In genomic region chr6:17600527-17601388, GRCh38 we compare ENCODE assay signal across 8 cellular contexts. TPM values are rescaled to one million over a fixed set of nuclear protein-coding genes. Genes with fewer than 3 reads are reported as not detected.
DNase-seq lines count a peak whose midpoint lies in the region; ATAC-seq and TF ChIP-seq lines count a peak whose summit lies in the region.

No MANE protein-coding gene starts in this region.

- peaks cover 3 to 4% of the 10 kb centered on the region in 2 donors for H3K4me1 ChIP-seq in lung (ENCODE audit: control insufficient read depth in 2 of 2, insufficient read depth in 2 of 2, low read length in 2 of 2)

- DNase-seq in HFF-Myc (ENCODE audit: extremely low read depth, low read depth) = no peak
- DNase-seq in NAMALWA (ENCODE audit: low spot score) = peak; percentile 69
- peak; percentile 14 to 29 for DNase-seq in activated CD4-positive, alpha-beta T cell treated with anti-CD3 and anti-CD28 coated beads, Interleukin-2, amount 50 U/mL, for 24 hours (ENCODE audit: low read depth in 1 of 2, low spot score in 1 of 2)
- DNase-seq in dorsolateral prefrontal cortex = peak; percentile 33 to 69 (median 42)
- DNase-seq in lung (ENCODE audit: low spot score) = peak; percentile 37
- peak; percentile 17 to 28 for DNase-seq in stimulated activated CD8-positive, alpha-beta memory T cell treated with anti-CD3 and anti-CD28 coated beads, Interleukin-2, amount 100 ng/mL, for 48 hours (ENCODE audit: low read depth in 2 of 2)
- DNase-seq in 8988T = no peak

- intact Hi-C loops in dorsolateral prefrontal cortex (cut with DNase I) = loop anchor here (2.0 to 5.0 kb wide), 2 partner anchors 106 to 552 kb away; partner anchors contain the start of gene NUP153 (in 2 of the 2)

- H3K27ac ChIP-seq in dorsolateral prefrontal cortex = peak overlapping the region; percentile 49 to 98 (median 94)
- H3K27ac ChIP-seq in lung (ENCODE audit: low read depth in 1 of 2, low read length in 1 of 2) = peak overlapping the region; percentile 98 to 99

- no peaks in the 10 kb centered on the region for H3K27me3 ChIP-seq in dorsolateral prefrontal cortex
- H3K27me3 ChIP-seq in lung (ENCODE audit: control insufficient read depth, insufficient read depth) = no peaks in the 10 kb centered on the region

- peak overlapping the region; percentile 79 for H3K4me3 ChIP-seq in HFF-Myc (replicated peaks; ENCODE audit: low read depth, low read length)
- H3K4me3 ChIP-seq in dorsolateral prefrontal cortex = peak overlapping the region; percentile 61 to 100 (median 95)
- peak overlapping the region; percentile 95 for H3K4me3 ChIP-seq in lung

- H3K9me3 ChIP-seq in lung (ENCODE audit: control insufficient read depth in 2 of 2, insufficient read depth in 1 of 2, low read length in 1 of 2) = no peaks in the 10 kb centered on the region

- TF ChIP-seq CTCF in HFF-Myc (IDR thresholded peaks at IDR 0.05; ENCODE audit: low read depth, low read length, missing control alignments) = no peak
- TF ChIP-seq CTCF in dorsolateral prefrontal cortex (IDR thresholded peaks at IDR 0.05 in 54 of 56, conservative IDR thresholded peaks at IDR 0.05 in 2 of 56; ENCODE audit: low read depth in 1 of 56, partially characterized antibody in 56 of 56) = no peak
- TF ChIP-seq CTCF in lung (IDR thresholded peaks at IDR 0.05; ENCODE audit: control extremely low read depth, extremely low read depth) = no peak

- H3K36me3 ChIP-seq in lung (ENCODE audit: control insufficient read depth in 2 of 2, insufficient read depth in 2 of 2, low read length in 2 of 2) = peaks cover 3 to 6% of the 10 kb centered on the region in 2 donors

- ATAC-seq in GM18499 (IDR thresholded peaks at IDR 0.05; ENCODE audit: insufficient read depth, unreplicated experiment) = peak; percentile 26
- peak; percentile 55 for ATAC-seq in lung (ENCODE audit: insufficient read depth, low FRiP score)

- 0 to 1% methylated on average over 49 to 77 of the region's 77 CpGs for WGBS in lung, 2 donors

RNA-seq across cellular contexts. Expression of gene FAM8A1, which starts 0.7 kb away (rescaled TPM):
- total RNA-seq in dorsolateral prefrontal cortex = 10 to 100 TPM; 25.8 to 45.3 (median 38.1) TPM
- total RNA-seq in lung = 10 to 100 TPM; 21.9 to 38.4 TPM
- polyA plus RNA-seq in lung = 10 to 100 TPM; 12.1 to 14.2 TPM

Comparison
In these comparisons a context has a peak if more than half of its experiments do, and no peak if none do; other contexts are left out.
1. DNase-seq: peak in NAMALWA (single experiment), activated CD4-positive, alpha-beta T cell treated with anti-CD3 and anti-CD28 coated beads, Interleukin-2, amount 50 U/mL, for 24 hours (2 of 2), dorsolateral prefrontal cortex (10 of 10), lung (single experiment) and stimulated activated CD8-positive, alpha-beta memory T cell treated with anti-CD3 and anti-CD28 coated beads, Interleukin-2, amount 100 ng/mL, for 48 hours (2 of 2); none in HFF-Myc (single experiment) and 8988T (single experiment).
2. Peak in every context shown above with its lines, with median percentiles within 50 percentile points of each other: H3K4me3 ChIP-seq.